Comparison of ENCODE assay signal across 8 cellular contexts in the genomic region with DNA sequence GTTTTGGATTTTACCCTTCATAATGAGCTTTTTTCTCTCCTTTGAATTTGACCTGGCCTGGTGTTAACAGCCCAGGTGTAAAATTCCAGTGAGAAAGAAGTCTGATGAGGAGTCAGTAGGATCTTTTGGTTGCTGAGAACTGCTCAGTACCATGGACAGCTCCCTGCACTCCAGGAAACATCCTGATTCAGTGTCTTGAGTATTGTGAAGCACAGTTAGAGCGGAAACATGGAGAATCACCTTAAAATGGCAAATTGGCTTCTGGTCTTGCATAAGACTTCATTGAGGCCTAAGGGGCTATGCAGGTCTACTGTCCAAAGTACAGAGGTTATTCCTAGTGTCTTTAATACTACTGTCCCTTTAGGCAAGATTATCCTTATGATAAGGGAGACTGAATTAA. TPM values are rescaled to one million over a fixed set of nuclear protein-coding genes. Genes with fewer than 3 reads are reported as not detected.
A peak's percentile ranks its signal among the peaks of the same experiment; 100 is the strongest.
DNase-seq lines count a peak whose midpoint lies in the region; ATAC-seq, FAIRE-seq and TF ChIP-seq lines count a peak whose summit lies in the region.
"Not testable (repeated sequence)": the region's sequence is repeated elsewhere in the genome, so short reads cannot be mapped to it uniquely, and the experiment has no call there.

No MANE protein-coding gene starts in this region.

- not testable (repeated sequence) for H3K27me3 ChIP-seq in HCT116 (ENCODE audit: insufficient read depth, low read length); GM12878 (replicated peaks in 1 of 2; ENCODE audit: control insufficient read depth in 2 of 2, insufficient read depth in 2 of 2, low read length in 1 of 2); mesenchymal stem cell (ENCODE audit: control insufficient read depth in 1 of 2, insufficient read depth in 1 of 2, low read length in 2 of 2)

- BruUV-seq in HCT116 (replicated peaks; lab: Mats Ljungman, UMichigan); GM12878 (replicated peaks; lab: Mats Ljungman, UMichigan): not testable (repeated sequence)

- H3K4me1 Mint-ChIP-seq in activated CD4-positive, alpha-beta memory T cell treated with anti-CD3 and anti-CD28 coated beads for 36 hours (ENCODE audit: low read depth), result not testable (repeated sequence)

- H4K8ac ChIP-seq in mesenchymal stem cell (ENCODE audit: low read length), result not testable (repeated sequence)

- H2AFZ ChIP-seq in HCT116 (ENCODE audit: low read depth, low read length, poor library complexity, severe bottlenecking); GM12878 (ENCODE audit: control insufficient read depth, low read depth, low read length); mesenchymal stem cell (ENCODE audit: low read depth, low read length): not testable (repeated sequence)

- H3K4me3 Mint-ChIP-seq in activated CD4-positive, alpha-beta memory T cell treated with anti-CD3 and anti-CD28 coated beads for 36 hours, result not testable (repeated sequence)

- not testable (repeated sequence) for H3K4me3 ChIP-seq in HCT116 (replicated peaks in 1 of 2; ENCODE audit: low read depth in 1 of 2, low read length in 2 of 2); GM12878; foreskin fibroblast (ENCODE audit: low read depth in 1 of 2, low read length in 2 of 2); mesenchymal stem cell (ENCODE audit: insufficient read depth in 1 of 2, low read depth in 1 of 2, low read length in 2 of 2)

- RAD21 ChIA-PET in HCT116 (lab: Charles Lee; ENCODE audit: low non-redundant PET in 1 of 2, low total read pairs in 2 of 2, uncharacterized antibody in 2 of 2, unreplicated experiment in 2 of 2); GM12878 (lab: Charles Lee; ENCODE audit: unreplicated experiment): not testable (repeated sequence)

- CTCF ChIA-PET in HCT116 (lab: Charles Lee); activated CD4-positive, alpha-beta memory T cell treated with anti-CD3 and anti-CD28 coated beads for 36 hours (lab: Charles Lee); GM12878 (lab: Yijun Ruan, JAX): not testable (repeated sequence)

- WGBS in GM12878 (ENCODE audit: insufficient coverage, insufficient replicate concordance, low lambda C conversion rate, missing lambda C conversion rate), result 55% methylated on average over 1 of the region's 1 CpG
- 67% methylated on average over 1 of the region's 1 CpG for WGBS in mesenchymal stem cell

- H3K4ac ChIP-seq in mesenchymal stem cell (ENCODE audit: low read depth in 1 of 2, low read length in 2 of 2), result not testable (repeated sequence)

- ATAC-seq in HCT116, GM12878: not testable (repeated sequence)

- H4K20me1 ChIP-seq in HCT116 (ENCODE audit: insufficient read depth); GM12878 (ENCODE audit: control insufficient read depth, insufficient read depth): not testable (repeated sequence)

- not testable (repeated sequence) for H3K9ac ChIP-seq in HCT116 (ENCODE audit: low read length); GM12878 (ENCODE audit: control insufficient read depth, insufficient read depth, low read length); mesenchymal stem cell (ENCODE audit: low read length)

- not testable (repeated sequence) for H3K27ac ChIP-seq in HCT116 (ENCODE audit: low read depth, low read length); GM12878 (ENCODE audit: control insufficient read depth, insufficient read depth); mesenchymal stem cell (ENCODE audit: low read length, poor library complexity, severe bottlenecking)

- H3K79me2 ChIP-seq in HCT116 (ENCODE audit: insufficient read depth, low read length); GM12878 (ENCODE audit: control insufficient read depth, insufficient read depth, low read length): not testable (repeated sequence)

- H2BK15ac ChIP-seq in mesenchymal stem cell (ENCODE audit: low read depth, poor library complexity, severe bottlenecking), result not testable (repeated sequence)

- POLR2A ChIA-PET in HCT116 (lab: Charles Lee); activated CD4-positive, alpha-beta memory T cell treated with anti-CD3 and anti-CD28 coated beads for 36 hours (lab: Charles Lee); GM12878 (lab: Charles Lee): not testable (repeated sequence)

- not testable (repeated sequence) for H3K36me3 Mint-ChIP-seq in activated CD4-positive, alpha-beta memory T cell treated with anti-CD3 and anti-CD28 coated beads for 36 hours

- not testable (repeated sequence) for TF ChIP-seq POLR2A in HCT116 (IDR thresholded peaks at IDR 0.05; ENCODE audit: borderline replicate concordance, extremely low read depth, insufficient read depth, insufficient read length); GM12878 (IDR thresholded peaks at IDR 0.05; ENCODE audit: low read depth, low read length)

- H3K36me3 ChIP-seq in HCT116 (ENCODE audit: control insufficient read depth in 1 of 2, insufficient read depth in 2 of 2, low read length in 2 of 2); GM12878 (ENCODE audit: control insufficient read depth in 2 of 2, insufficient read depth in 2 of 2, low read length in 1 of 2); mesenchymal stem cell (ENCODE audit: control insufficient read depth in 1 of 2, insufficient read depth in 2 of 2, low read depth in 1 of 2, low read length in 2 of 2): not testable (repeated sequence)

- FAIRE-seq in RCC 7860 (lab: Jason Lieb, UNC); GM12878 (lab: Jason Lieb, UNC): not testable (repeated sequence)

- not testable (repeated sequence) for H2BK5ac ChIP-seq in mesenchymal stem cell (ENCODE audit: low read depth, low read length, poor library complexity, severe bottlenecking)

- not testable (repeated sequence) for H3K18ac ChIP-seq in mesenchymal stem cell (ENCODE audit: low read depth in 1 of 2, low read length in 2 of 2)

- H2BK120ac ChIP-seq in mesenchymal stem cell (ENCODE audit: low read depth, low read length), result not testable (repeated sequence)

- not testable (repeated sequence) for H3K9me3 Mint-ChIP-seq in activated CD4-positive, alpha-beta memory T cell treated with anti-CD3 and anti-CD28 coated beads for 36 hours

- H2AK5ac ChIP-seq in mesenchymal stem cell (ENCODE audit: low read length, severe bottlenecking), result not testable (repeated sequence)

- H3K14ac ChIP-seq in mesenchymal stem cell (ENCODE audit: low read length in 2 of 2), result not testable (repeated sequence)

- not testable (repeated sequence) for H3K27me3 Mint-ChIP-seq in activated CD4-positive, alpha-beta memory T cell treated with anti-CD3 and anti-CD28 coated beads for 36 hours

- TF ChIP-seq CTCF in HCT116 (IDR thresholded peaks at IDR 0.05 in 2 of 3, conservative IDR thresholded peaks at IDR 0.05 in 1 of 3; ENCODE audit: borderline replicate concordance in 1 of 3, insufficient read depth in 1 of 3, low read depth in 2 of 3, low read length in 2 of 3); GM12878 (IDR thresholded peaks at IDR 0.05 in 2 of 3, conservative IDR thresholded peaks at IDR 0.05 in 1 of 3; ENCODE audit: control insufficient read depth in 2 of 3, extremely low read depth in 1 of 3, insufficient read depth in 1 of 3, low read depth in 3 of 3, low read length in 3 of 3); foreskin fibroblast (IDR thresholded peaks at IDR 0.05; ENCODE audit: low read depth, low read length): not testable (repeated sequence)

- SMC1A ChIA-PET in GM12878 (lab: Charles Lee; ENCODE audit: uncharacterized antibody, unreplicated experiment), result not testable (repeated sequence)

- H3K23ac ChIP-seq in mesenchymal stem cell (ENCODE audit: low read length in 2 of 2), result not testable (repeated sequence)

- H3K4me1 ChIP-seq in HCT116 (ENCODE audit: control insufficient read depth in 1 of 2, insufficient read depth in 2 of 2, low read length in 2 of 2); GM12878 (ENCODE audit: control insufficient read depth, insufficient read depth, low read length); mesenchymal stem cell (ENCODE audit: control insufficient read depth, insufficient read depth, low read depth, low read length): not testable (repeated sequence)

- H3K4me2 ChIP-seq in HCT116 (ENCODE audit: low read length); GM12878 (ENCODE audit: control insufficient read depth, insufficient read depth); mesenchymal stem cell (ENCODE audit: low read length, poor library complexity, severe bottlenecking): not testable (repeated sequence)

- in situ Hi-C loops in GM12878 (cut with MboI), result not testable (repeated sequence)

- not testable (repeated sequence) for TF ChIP-seq EP300 in GM12878 (IDR thresholded peaks at IDR 0.05; ENCODE audit: borderline replicate concordance in 1 of 2, control insufficient read depth in 1 of 2, low read depth in 2 of 2, low read length in 2 of 2)

- not testable (repeated sequence) for H2BK12ac ChIP-seq in mesenchymal stem cell (ENCODE audit: low read length in 2 of 2)

- not testable (repeated sequence) for TF ChIP-seq RAD21 in HCT116 (IDR thresholded peaks at IDR 0.05; ENCODE audit: low read depth); GM12878 (IDR thresholded peaks at IDR 0.05; ENCODE audit: insufficient read depth, low read depth, low read length)

- not testable (repeated sequence) for H3K9me2 ChIP-seq in HCT116 (ENCODE audit: insufficient read depth)

- H3K9me3 ChIP-seq in HCT116 (ENCODE audit: control insufficient read depth in 1 of 2, insufficient read depth in 1 of 2, low read depth in 1 of 2, low read length in 2 of 2); GM12878 (replicated peaks; ENCODE audit: control insufficient read depth, insufficient read depth, low read length); mesenchymal stem cell (ENCODE audit: control insufficient read depth, low read length): not testable (repeated sequence)

- not testable (repeated sequence) for H3K79me1 ChIP-seq in mesenchymal stem cell (replicated peaks; ENCODE audit: low read length, poor library complexity, severe bottlenecking)

- peak; percentile 48 for DNase-seq in AG08395 (ENCODE audit: low spot score)
- DNase-seq in HCT116 (ENCODE audit: low read depth, low spot score); GM12878 (ENCODE audit: low read depth, low spot score): not testable (repeated sequence)
- peak; percentile 14 for DNase-seq in RCC 7860 (ENCODE audit: low spot score)
- peak; percentile 51 for DNase-seq in activated CD4-positive, alpha-beta memory T cell treated with anti-CD3 and anti-CD28 coated beads for 36 hours
- peak; percentile 55 to 86 for DNase-seq in foreskin fibroblast
- DNase-seq in mesenchymal stem cell, result peak; percentile 77
- peak; percentile 10 for DNase-seq in stimulated activated CD4-positive, alpha-beta T cell treated with anti-CD3 and anti-CD28 coated beads, Interleukin-1b, Interleukin-23, amount 100 ng/mL, for 48 hours

- intact Hi-C loops in HCT116 (cut with micrococcal nuclease); activated CD4-positive, alpha-beta memory T cell treated with anti-CD3 and anti-CD28 coated beads for 36 hours (cut with micrococcal nuclease); GM12878 (cut with micrococcal nuclease; ENCODE audit: unreplicated experiment): not testable (repeated sequence)

- not testable (repeated sequence) for H3K27ac Mint-ChIP-seq in activated CD4-positive, alpha-beta memory T cell treated with anti-CD3 and anti-CD28 coated beads for 36 hours

- not testable (repeated sequence) for H4K91ac ChIP-seq in mesenchymal stem cell (ENCODE audit: low read length)

RNA-seq across cellular contexts. Expression of gene METTL14, which starts 16.0 kb away (rescaled TPM):
- 53.8 TPM for total RNA-seq in HCT116 (2021; ENCODE audit: unreplicated experiment)
- 9.2 and 17.3 TPM in 2 replicates for polyA plus RNA-seq in HCT116 (2012)
- 10 to 100 TPM; 39.8 to 48.3 TPM for total RNA-seq in activated CD4-positive, alpha-beta memory T cell treated with anti-CD3 and anti-CD28 coated beads for 36 hours
- total RNA-seq in GM12878 (2013; cell fraction: nucleolus; rRNA removed), result 50.5 and 51.9 TPM in 2 replicates
- 11.2 and 16.9 TPM in 2 replicates for total RNA-seq in GM12878 (2014; rRNA removed)
- 25.8 and 31.0 TPM in 2 replicates for total RNA-seq in GM12878 (2014; rRNA removed; fragmentation: Illumina TruSeq; extraction: Trizol)
- total RNA-seq in GM12878 (2021), result 34.9 and 40.2 TPM in 2 replicates
- polyA plus RNA-seq in GM12878 (2011; ENCODE audit: low read depth), result 12.4 TPM
- 27.7 and 41.0 TPM in 2 replicates for polyA plus RNA-seq in GM12878 (2011; rRNA removed)
- 9.4 and 11.7 TPM in 2 replicates for polyA plus RNA-seq in GM12878 (2011; cell fraction: cytosol; rRNA removed)
- 11.6 and 16.3 TPM in 2 replicates for polyA plus RNA-seq in GM12878 (2011; cell fraction: nucleus; rRNA removed)
- polyA plus RNA-seq in GM12878 (2012), result 12.6 and 15.6 TPM in 2 replicates
- 37.7 and 46.5 TPM in 2 replicates for polyA plus RNA-seq in GM12878 (2014; fragmentation: Illumina TruSeq; extraction: Trizol)
- 10 to 100 TPM; 14.8 to 18.0 TPM for polyA plus RNA-seq in GM12878 (2014; fragmentation: Nextera tagmentation; extraction: Ambion mirVana)
- 18.9 and 27.4 TPM in 2 replicates for polyA plus RNA-seq in GM12878 (2014; rRNA removed)
- polyA plus RNA-seq in GM12878 (2016; fragmentation: Nextera tagmentation; extraction: Ambion mirVana), result 10 to 100 TPM; 43.2 to 44.9 TPM
- 9.6 and 10.9 TPM in 2 replicates for polyA minus RNA-seq in GM12878 (2011; rRNA and poly(A)+ RNA removed)
- polyA minus RNA-seq in GM12878 (2011; cell fraction: cytosol; rRNA and poly(A)+ RNA removed), result 4.5 and 7.5 TPM in 2 replicates
- polyA minus RNA-seq in GM12878 (2011; cell fraction: nucleus; rRNA and poly(A)+ RNA removed), result 6.3 and 13.3 TPM in 2 replicates
- 15.1 TPM for polyA plus RNA-seq in mesenchymal stem cell (2013, experiment 1 of 2)
- polyA plus RNA-seq in mesenchymal stem cell (2013, experiment 2 of 2), result 18.2 TPM
